Comparison of ENCODE assay signal across 2 cellular contexts in the genomic region with DNA sequence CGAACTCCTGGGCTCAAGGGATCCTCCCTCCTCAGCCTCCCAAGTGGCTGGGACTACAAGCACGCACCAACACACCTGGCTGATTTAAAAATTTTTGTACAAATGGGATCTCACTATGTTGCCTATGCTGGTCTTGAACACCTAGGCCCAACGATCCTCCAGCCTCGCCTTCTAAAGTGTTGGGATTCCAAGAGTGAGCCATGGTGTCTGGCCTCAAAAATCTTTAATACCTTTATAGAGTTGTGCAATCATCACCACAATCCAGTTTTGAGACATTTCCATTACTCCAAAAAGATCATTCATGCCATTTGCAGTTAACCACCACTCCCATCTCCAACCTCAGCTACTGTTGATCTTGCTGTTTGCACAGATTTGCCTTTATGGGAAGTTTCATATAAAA.
TF ChIP-seq lines count a peak whose summit lies in the region.

No MANE protein-coding gene starts in this region.

TF ChIP-seq in HepG2, 621 proteins besides CTCF, POLR2A, EP300 and RAD21:
- TF ChIP-seq MAZ (IDR thresholded peaks at IDR 0.05; ENCODE audit: borderline replicate concordance, low read depth, low read length): no peak
- no peak for TF ChIP-seq MAZ (CRISPR knock-in tag; IDR thresholded peaks at IDR 0.05; ENCODE audit: low read depth)
- TF ChIP-seq CEBPB (IDR thresholded peaks at IDR 0.05; ENCODE audit: borderline replicate concordance, low read depth, low read length): peak; percentile 30; the same call in 1 of the 2 replicates
- TF ChIP-seq ZNF3 (CRISPR knock-in tag; IDR thresholded peaks at IDR 0.05): no peak
- TF ChIP-seq ZNF737 (CRISPR knock-in tag; IDR thresholded peaks at IDR 0.05; ENCODE audit: borderline replicate concordance): no peak
- no peak for TF ChIP-seq HMGXB4 (CRISPR knock-in tag; IDR thresholded peaks at IDR 0.05; ENCODE audit: borderline replicate concordance in 1 of 2, low read depth in 1 of 2)
- TF ChIP-seq ZNF777 (CRISPR knock-in tag; IDR thresholded peaks at IDR 0.05): no peak

TF ChIP-seq in IMR-90, 13 proteins besides CTCF, POLR2A, EP300 and RAD21:
- TF ChIP-seq MAZ (IDR thresholded peaks at IDR 0.05; ENCODE audit: borderline replicate concordance, low read depth, low read length) (no peak), CEBPB (IDR thresholded peaks at IDR 0.05; ENCODE audit: low read depth, low read length) (peak; percentile 68)
